Comparison of ENCODE assay signal across 18 cellular contexts in genomic region chr6:128482642-128483041, GRCh38. TPM values are rescaled to one million over a fixed set of nuclear protein-coding genes. Genes with fewer than 3 reads are reported as not detected.
DNase-seq lines count a peak whose midpoint lies in the region; ATAC-seq and TF ChIP-seq lines count a peak whose summit lies in the region.
"Had no signal": no experiment of that assay in that cellular context is flagged by ENCODE, and none has a peak within 500 bp of the region (broad histone marks: within the 10 kb centered on the region; RNA-seq: fewer than 3 reads in every experiment).

No MANE protein-coding gene starts in this region.

- ATAC-seq in HG03280 (IDR thresholded peaks at IDR 0.05; ENCODE audit: unreplicated experiment), result no peak
- ATAC-seq: activated CD8-positive, alpha-beta memory T cell treated with anti-CD3 and anti-CD28 coated beads, Interleukin-2, amount 10 ng/mL, durations not matched to agents 7 days and 5 days had no signal

- POLR2A ChIA-PET in HEK293 (lab: Yijun Ruan, JAX), result no interaction called here

- H3K27ac ChIP-seq in HEK293 (ENCODE audit: extremely low read depth, low read depth, low read length) (no peak overlapping the region), SJCRH30 (peak overlapping the region; percentile 3; the same call in 1 of the 2 replicates)
- H3K27ac ChIP-seq: 22Rv1, thyroid gland had no signal

- H3K4me3 ChIP-seq in HEK293 (ENCODE audit: low read depth, low read length), result no peak overlapping the region
- no peak overlapping the region for H3K4me3 ChIP-seq in SJCRH30
- H3K4me3 ChIP-seq: thyroid gland had no signal

- H3K27me3 ChIP-seq in SJCRH30, result no peaks in the 10 kb centered on the region
- H3K27me3 ChIP-seq: thyroid gland had no signal

- H3K36me3 ChIP-seq in HEK293 (ENCODE audit: control insufficient read depth in 2 of 2, insufficient read depth in 1 of 2, low read length in 2 of 2) (no peaks in the 10 kb centered on the region), SJCRH30 (no peaks in the 10 kb centered on the region)
- H3K36me3 ChIP-seq: thyroid gland had no signal

- DNase-seq in DMS53 (lab: John Stamatoyannopoulos, UW) (peak; percentile 9), DMS53 treated with DMSO at 0.1 percent for 48 hours (lab: John Stamatoyannopoulos, UW; ENCODE audit: unreplicated experiment) (no peak), SJCRH30 (peak in 1 of 2 experiments; percentile 67), lung microvascular endothelial cell (ENCODE audit: low read depth in 2 of 2) (peak; percentile 63 to 74), A172 (ENCODE audit: low spot score) (no peak), T-helper 9 cell (no peak)
- DNase-seq: activated CD4-positive, alpha-beta T cell treated with anti-CD3 and anti-CD28 coated beads for 1 hour; activated CD8-positive, alpha-beta memory T cell treated with anti-CD3 and anti-CD28 coated beads, Interleukin-2, amount 10 ng/mL, durations not matched to agents 7 days and 5 days; activated effector memory CD4-positive, alpha-beta T cell treated with Interleukin-2 at 50 U/mL for 16 hours; Calu3; effector CD8-positive, alpha-beta T cell; mesenchymal stem cell; NCI-H1048; stimulated activated CD4-positive, alpha-beta T cell treated with anti-CD3 and anti-CD28 coated beads, Interleukin-12 subunit alpha, Interleukin-12 subunit beta, amount 100 ng/mL, for 4 hours; thyroid gland had no signal

- H3K9me3 ChIP-seq in HEK293 (ENCODE audit: control insufficient read depth, insufficient read depth, low read depth, low read length), result no peaks in the 10 kb centered on the region
- H3K9me3 ChIP-seq in SJCRH30 (replicated peaks), result no peaks in the 10 kb centered on the region
- H3K9me3 ChIP-seq: thyroid gland had no signal

- no peak for TF ChIP-seq CTCF in HEK293 (tag by site-specific recombination; IDR thresholded peaks at IDR 0.05)

- H3K4me1 ChIP-seq in HEK293 (ENCODE audit: control insufficient read depth, insufficient read depth, low read length) (no peaks in the 10 kb centered on the region; the same call in none of the 2 replicates), SJCRH30 (peaks cover 16% of the 10 kb centered on the region)
- H3K4me1 ChIP-seq: thyroid gland had no signal

- CTCF ChIA-PET in HEK293 (lab: Yijun Ruan, JAX), result interaction anchor here (0.9 kb wide), 1 partner anchor 26 kb away, joined by 4 read pairs; no protein-coding TSS in a partner anchor

TF ChIP-seq in HEK293, 187 proteins besides CTCF, POLR2A, EP300 and RAD21:
- TF ChIP-seq ZNF324 (tag by site-specific recombination; IDR thresholded peaks at IDR 0.05) (no peak), SETDB1 (IDR thresholded peaks at IDR 0.05; ENCODE audit: insufficient read length, low read length) (peak; percentile 13), SCRT2 (tag by site-specific recombination; IDR thresholded peaks at IDR 0.05) (peak; percentile 75), ZNF211 (tag by site-specific recombination; IDR thresholded peaks at IDR 0.05; ENCODE audit: low read depth) (no peak)

RNA-seq across cellular contexts. Expression of gene PTPRK, which starts 37.8 kb away (rescaled TPM):
- 24.2 and 31.4 TPM in 2 replicates for total RNA-seq in SJCRH30 (2014; rRNA removed; shearing (Covaris generic))
- 68.0 and 78.6 TPM in 2 replicates for total RNA-seq in lung microvascular endothelial cell
- 41.8 and 44.1 TPM in 2 replicates for total RNA-seq in A172 (2014; rRNA removed; shearing (Covaris generic))

Comparison
In these comparisons a context has a peak if more than half of its experiments do, and no peak if none do; other contexts are left out.
1. DNase-seq: peak in DMS53 (single experiment) and lung microvascular endothelial cell (2 of 2); none in DMS53 treated with DMSO at 0.1 percent for 48 hours (single experiment), A172 (single experiment) and T-helper 9 cell (single experiment).